In genomic region chr11:128716231-128716630, GRCh38 we compare ENCODE assay signal across 8 cellular contexts. TPM values are rescaled to one million over a fixed set of nuclear protein-coding genes. Genes with fewer than 3 reads are reported as not detected.
DNase-seq lines count a peak whose midpoint lies in the region; ATAC-seq, FAIRE-seq and TF ChIP-seq lines count a peak whose summit lies in the region.
"Had no signal": no experiment of that assay in that cellular context is flagged by ENCODE, and none has a peak within 500 bp of the region (broad histone marks: within the 10 kb centered on the region; RNA-seq: fewer than 3 reads in every experiment).

No MANE protein-coding gene starts in this region.

- H4K20me1 ChIP-seq in fibroblast of lung (ENCODE audit: control insufficient read depth, extremely low read depth, insufficient read depth, low read length) = no peaks in the 10 kb centered on the region

- H3K9me3 ChIP-seq in SJSA1 (replicated peaks) (no peaks in the 10 kb centered on the region), fibroblast of lung (ENCODE audit: control insufficient read depth, insufficient read depth, low read depth, low read length) (no peaks in the 10 kb centered on the region), small intestine (ENCODE audit: control insufficient read depth, low read depth) (no peaks in the 10 kb centered on the region)

- peak in 1 of 2 experiments; percentile 38 for DNase-seq in HL-60 (ENCODE audit: low read depth in 1 of 2, low spot score in 1 of 2)
- DNase-seq in SJSA1 (ENCODE audit: low read depth in 1 of 2, low spot score in 2 of 2) = no peak
- DNase-seq in fibroblast of lung (ENCODE audit: low read depth in 2 of 2) = peak in 1 of 2 donors; percentile 18
- DNase-seq in small intestine = no peak
- no peak for DNase-seq in kidney tubule cell (ENCODE audit: low spot score)
- no peak for DNase-seq in DMS 273 (lab: John Stamatoyannopoulos, UW; ENCODE audit: unreplicated experiment)

- no peak overlapping the region for H2AFZ ChIP-seq in fibroblast of lung (ENCODE audit: low read length)

- H3K27me3 ChIP-seq in HL-60 (ENCODE audit: insufficient read depth, poor library complexity, severe bottlenecking) = no peaks in the 10 kb centered on the region
- H3K27me3 ChIP-seq in SJSA1 (replicated peaks) = no peaks in the 10 kb centered on the region
- no peaks in the 10 kb centered on the region for H3K27me3 ChIP-seq in fibroblast of lung (ENCODE audit: control insufficient read depth, insufficient read depth, low read length)
- H3K27me3 ChIP-seq in small intestine (ENCODE audit: control insufficient read depth in 2 of 2, insufficient read depth in 2 of 2, low read length in 2 of 2) = no peaks in the 10 kb centered on the region

- peak overlapping the region; percentile 60 for H3K4me2 ChIP-seq in fibroblast of lung (ENCODE audit: extremely low read depth, insufficient read depth, low read length)

- no peak for ATAC-seq in HG03097 (IDR thresholded peaks at IDR 0.05; ENCODE audit: low FRiP score, unreplicated experiment)

- FAIRE-seq in small intestine (lab: Jason Lieb, UNC) = no peak
- FAIRE-seq: frontal cortex had no signal

- 20 to 28% (median 27%) methylated on average over 3 of the region's 3 CpGs for WGBS in small intestine, 3 donors

- no peak overlapping the region for H3K4me3 ChIP-seq in HL-60 (replicated peaks; ENCODE audit: insufficient read depth, low read length)
- H3K4me3 ChIP-seq in SJSA1 = no peak overlapping the region
- H3K4me3 ChIP-seq in fibroblast of lung (replicated peaks in 1 of 4; ENCODE audit: control extremely low read depth in 1 of 4, insufficient read depth in 1 of 4, low read depth in 3 of 4, low read length in 4 of 4) = peak overlapping the region in 1 of 4 experiments; percentile 5
- H3K4me3 ChIP-seq in small intestine (ENCODE audit: low read depth in 1 of 2, low read length in 2 of 2) = no peak overlapping the region

- H3K36me3 ChIP-seq in SJSA1 = no peaks in the 10 kb centered on the region
- H3K36me3 ChIP-seq in fibroblast of lung (ENCODE audit: control insufficient read depth, insufficient read depth, low read length) = no peaks in the 10 kb centered on the region
- H3K36me3 ChIP-seq in small intestine (ENCODE audit: control insufficient read depth in 2 of 2, insufficient read depth in 2 of 2, low read length in 2 of 2) = no peaks in the 10 kb centered on the region

- no peaks in the 10 kb centered on the region for H3K79me2 ChIP-seq in fibroblast of lung (ENCODE audit: control insufficient read depth, insufficient read depth, low read length)

- H3K9ac ChIP-seq in fibroblast of lung (ENCODE audit: insufficient read depth, low read length) = no peak overlapping the region

- TF ChIP-seq CTCF in HL-60 (IDR thresholded peaks at IDR 0.05; ENCODE audit: insufficient read depth, low read length) = no peak
- no peak for TF ChIP-seq CTCF in fibroblast of lung (conservative IDR thresholded peaks at IDR 0.05 in 1 of 2, IDR thresholded peaks at IDR 0.05 in 1 of 2; ENCODE audit: low read depth in 1 of 2, low read length in 2 of 2)

- H3K27ac ChIP-seq in HL-60 (replicated peaks) (peak overlapping the region; percentile 92), SJSA1 (peak overlapping the region; percentile 82), fibroblast of lung (ENCODE audit: insufficient read depth, low read length) (peak overlapping the region; percentile 24), small intestine (ENCODE audit: low read depth in 1 of 2, low read length in 1 of 2) (peak overlapping the region; percentile 50 to 94)

- H3K4me1 ChIP-seq in SJSA1 (replicated peaks) = peaks cover 84% of the 10 kb centered on the region
- peaks cover 17% of the 10 kb centered on the region for H3K4me1 ChIP-seq in fibroblast of lung (ENCODE audit: control insufficient read depth, extremely low read depth, insufficient read depth, low read length)
- H3K4me1 ChIP-seq in small intestine (ENCODE audit: control insufficient read depth in 2 of 2, insufficient read depth in 1 of 2, low read depth in 1 of 2, low read length in 1 of 2) = peaks cover 0 to 20% of the 10 kb centered on the region in 2 donors

RNA-seq across cellular contexts. Expression of gene FLI1, which starts 22.4 kb away (rescaled TPM):
- 8.4 and 10.7 TPM in 2 replicates for total RNA-seq in SJSA1 (2014; rRNA removed; shearing (Covaris generic))
- 2.5 and 5.6 TPM in 2 replicates for total RNA-seq in fibroblast of lung
- polyA plus RNA-seq in fibroblast of lung = 3.7 and 3.9 TPM in 2 replicates
- polyA plus RNA-seq in fibroblast of lung (2012) = 3.3 and 4.6 TPM in 2 replicates
- 12.1 and 15.7 TPM in 2 replicates for polyA minus RNA-seq in fibroblast of lung (ENCODE audit: low replicate concordance)
- 1 to 10 TPM; 2.5 to 8.3 (median 4.9) TPM for polyA plus RNA-seq in small intestine

Comparison
In these comparisons a context has a peak if more than half of its experiments do, and no peak if none do; other contexts are left out.
1. H3K27ac ChIP-seq: peak in every context shown above with its lines; median percentile 92 in HL-60; 82 in SJSA1; 72 in small intestine; 24 in fibroblast of lung.